ENCODE assay signal across 23 cellular contexts in genomic region chr6:168280899-168281245, GRCh38. TPM values are rescaled to one million over a fixed set of nuclear protein-coding genes. Genes with fewer than 3 reads are reported as not detected.
A peak's percentile ranks its signal among the peaks of the same experiment; 100 is the strongest.
DNase-seq lines count a peak whose midpoint lies in the region; ATAC-seq, FAIRE-seq and TF ChIP-seq lines count a peak whose summit lies in the region.
"Had no signal": no experiment of that assay in that cellular context is flagged by ENCODE, and none has a peak within 500 bp of the region (broad histone marks: within the 10 kb centered on the region; RNA-seq: fewer than 3 reads in every experiment).

No MANE protein-coding gene starts in this region.

- H3K4me2 ChIP-seq in HepG2 (ENCODE audit: low read depth, low read length) (no peak overlapping the region), neuronal stem cell (ENCODE audit: insufficient read depth, low read length, poor library complexity, severe bottlenecking) (no peak overlapping the region)
- H3K4me2 ChIP-seq: PC-9 had no signal

- H3K27ac ChIP-seq in HepG2 (ENCODE audit: extremely low read length, insufficient read depth, low read length) (no peak overlapping the region), neuronal stem cell (replicated peaks; ENCODE audit: low read length) (no peak overlapping the region)
- H3K27ac ChIP-seq: PC-9 had no signal

- H3K4me3 ChIP-seq in HepG2 (replicated peaks in 1 of 3; ENCODE audit: insufficient read depth in 1 of 3, low read depth in 2 of 3, low read length in 3 of 3) (no peak overlapping the region), neuronal stem cell (ENCODE audit: low read length in 2 of 2) (no peak overlapping the region)
- H3K4me3 ChIP-seq: PC-9 had no signal

- H3K36me3 Mint-ChIP-seq in activated T-helper 17 cell treated with anti-CD3 and anti-CD28 coated beads, Interleukin-2, amount 50 U/mL, for 72 hours (ENCODE audit: low read depth): no peaks in the 10 kb centered on the region
- H3K36me3 Mint-ChIP-seq: CD8-positive, alpha-beta T cell had no signal

- H3K4me3 Mint-ChIP-seq in activated T-helper 17 cell treated with anti-CD3 and anti-CD28 coated beads, Interleukin-2, amount 50 U/mL, for 72 hours: no peak overlapping the region
- H3K4me3 Mint-ChIP-seq: CD8-positive, alpha-beta T cell had no signal

- H2BK120ac ChIP-seq in neuronal stem cell (ENCODE audit: low read depth, low read length): no peak overlapping the region

- H3K79me2 ChIP-seq in HepG2 (ENCODE audit: insufficient read depth, low read length): no peaks in the 10 kb centered on the region

- H3K4me1 Mint-ChIP-seq in activated T-helper 17 cell treated with anti-CD3 and anti-CD28 coated beads, Interleukin-2, amount 50 U/mL, for 72 hours: peaks cover 10% of the 10 kb centered on the region

- no peak overlapping the region for H4K91ac ChIP-seq in neuronal stem cell (ENCODE audit: low read depth, low read length, poor library complexity)

- no peak overlapping the region for H3K14ac ChIP-seq in neuronal stem cell (ENCODE audit: low read length)

- no peak overlapping the region for H3K23ac ChIP-seq in neuronal stem cell (ENCODE audit: low read depth, low read length, poor library complexity)

- H3K27me3 Mint-ChIP-seq in activated T-helper 17 cell treated with anti-CD3 and anti-CD28 coated beads, Interleukin-2, amount 50 U/mL, for 72 hours: peaks cover 22% of the 10 kb centered on the region

- POLR2A ChIA-PET in HepG2 (lab: Yijun Ruan, JAX): no interaction called here

- H2BK15ac ChIP-seq in neuronal stem cell (ENCODE audit: low read length): no peak overlapping the region

- BruUV-seq in HepG2 (replicated peaks; lab: Mats Ljungman, UMichigan): no TSS peak

- H2AK5ac ChIP-seq in neuronal stem cell (ENCODE audit: low read depth, low read length): no peak overlapping the region

- H2AFZ ChIP-seq in HepG2 (ENCODE audit: low read length) (no peak overlapping the region), neuronal stem cell (ENCODE audit: low read length) (no peak overlapping the region)
- H2AFZ ChIP-seq: PC-9 had no signal

- TF ChIP-seq POLR2A in HepG2 (IDR thresholded peaks at IDR 0.05; ENCODE audit: insufficient read depth in 1 of 2, low read depth in 2 of 2, low read length in 2 of 2): no peak

- no peaks in the 10 kb centered on the region for H4K20me1 ChIP-seq in HepG2 (ENCODE audit: insufficient read depth, low read length)

- H3K27ac Mint-ChIP-seq in activated T-helper 17 cell treated with anti-CD3 and anti-CD28 coated beads, Interleukin-2, amount 50 U/mL, for 72 hours: peak overlapping the region; percentile 65
- H3K27ac Mint-ChIP-seq: CD8-positive, alpha-beta T cell had no signal

- in situ Hi-C loops in Caki2 (cut with HindIII; ENCODE audit: low pct_unique_long_range_greater_than_20kb, low sequenced_read_pairs): no loop called here
- in situ Hi-C loops in HepG2 (cut with HindIII; ENCODE audit: extremely low pct_ligation_motif_present, low pct_unique_long_range_greater_than_20kb): no loop called here

- ATAC-seq in activated T-helper 17 cell treated with anti-CD3 and anti-CD28 coated beads, Interleukin-2, amount 50 U/mL, for 72 hours (replicated peaks): no peak
- no peak for ATAC-seq in HepG2
- ATAC-seq in HG02610 (IDR thresholded peaks at IDR 0.05; ENCODE audit: unreplicated experiment): no peak
- ATAC-seq: CD8-positive, alpha-beta T cell had no signal

- no peak for TF ChIP-seq EP300 in HepG2 (IDR thresholded peaks at IDR 0.05; ENCODE audit: low read depth in 2 of 2, low read length in 2 of 2)
- TF ChIP-seq EP300 in HepG2 (CRISPR knock-in tag; IDR thresholded peaks at IDR 0.05; ENCODE audit: borderline replicate concordance): no peak

- no peak overlapping the region for H4K8ac ChIP-seq in neuronal stem cell (ENCODE audit: low read depth, low read length)

- TF ChIP-seq RAD21 in HepG2 (CRISPR knock-in tag; IDR thresholded peaks at IDR 0.05): no peak

- H3K27me3 ChIP-seq in HepG2 (ENCODE audit: control insufficient read depth in 1 of 2, insufficient read depth in 2 of 2, low read length in 2 of 2) (no peaks in the 10 kb centered on the region), neuronal stem cell (ENCODE audit: control insufficient read depth in 3 of 3, insufficient read depth in 3 of 3, low read depth in 1 of 3, low read length in 3 of 3) (no peaks in the 10 kb centered on the region)

- DNase-seq in Caki2 (ENCODE audit: low read depth) (peak; percentile 38), HepG2 (ENCODE audit: low spot score) (no peak), neuronal stem cell (ENCODE audit: low spot score) (no peak), iPS-NIHi11 (ENCODE audit: low spot score) (no peak), DMS153 (lab: John Stamatoyannopoulos, UW) (no peak), NCI-H524 (lab: John Stamatoyannopoulos, UW) (no peak)
- DNase-seq: C1 segment of cervical spinal cord; CD8-positive, alpha-beta T cell; EL; GF-D8; KG1; NCI-H1105 treated with DMSO at 0.1 percent for 48 hours; NCI-H1694; NCI-H2081 treated with DMSO at 0.1 percent for 48 hours; NCI-H446 treated with DMSO at 0.1 percent for 48 hours; NCI-H69; PC-9; RPMI8226; SHP77 had no signal

- H2BK5ac ChIP-seq in neuronal stem cell (ENCODE audit: low read length): no peak overlapping the region

- peak overlapping the region; percentile 31 for H2BK12ac ChIP-seq in neuronal stem cell (ENCODE audit: low read length)

- H3K4me1 ChIP-seq in HepG2 (ENCODE audit: insufficient read depth, low read length) (peaks cover 56% of the 10 kb centered on the region), neuronal stem cell (ENCODE audit: control insufficient read depth in 2 of 2, insufficient read depth in 1 of 2, low read depth in 1 of 2, low read length in 2 of 2) (no peaks in the 10 kb centered on the region)

- H3K4ac ChIP-seq in neuronal stem cell (ENCODE audit: low read length): no peak overlapping the region

- no peak overlapping the region for H3K9ac ChIP-seq in HepG2 (ENCODE audit: insufficient read depth, low read depth, low read length)
- H3K9ac ChIP-seq in neuronal stem cell (ENCODE audit: low read depth, low read length, poor library complexity): no peak overlapping the region

- FAIRE-seq in HepG2 (lab: Jason Lieb, UNC): no peak
- FAIRE-seq: D721Med, H54 had no signal

- no peak overlapping the region for H3K18ac ChIP-seq in neuronal stem cell (ENCODE audit: low read length)

- CTCF ChIA-PET in HepG2 (lab: Yijun Ruan, JAX; ENCODE audit: low intra/inter-chr PET ratio, low total read pairs): no interaction called here

- peaks cover 5% of the 10 kb centered on the region for H3K9me3 Mint-ChIP-seq in activated T-helper 17 cell treated with anti-CD3 and anti-CD28 coated beads, Interleukin-2, amount 50 U/mL, for 72 hours
- H3K9me3 Mint-ChIP-seq: CD8-positive, alpha-beta T cell had no signal

- H3K9me3 ChIP-seq in HepG2 (ENCODE audit: low read length) (no peaks in the 10 kb centered on the region), neuronal stem cell (replicated peaks in 1 of 2; ENCODE audit: control insufficient read depth in 2 of 2, insufficient read depth in 1 of 2, low read depth in 1 of 2, low read length in 2 of 2) (peaks cover 0 to 2% of the 10 kb centered on the region in 2 donors)

- H3K36me3 ChIP-seq in HepG2 (replicated peaks in 1 of 2; ENCODE audit: control insufficient read depth in 1 of 2, insufficient read depth in 2 of 2, low read length in 2 of 2) (no peaks in the 10 kb centered on the region), neuronal stem cell (replicated peaks in 1 of 2; ENCODE audit: control insufficient read depth in 2 of 2, insufficient read depth in 2 of 2, low read length in 2 of 2) (no peaks in the 10 kb centered on the region)

- WGBS in HepG2 (ENCODE audit: low lambda C conversion rate): 78% methylated on average over 11 of the region's 13 CpGs
- WGBS in neuronal stem cell (ENCODE audit: extremely low coverage in 2 of 2, insufficient read length in 2 of 2, insufficient replicate concordance in 1 of 2), 2 donors: no CpG with 5 or more reads among the region's 13 CpGs

- no peaks in the 10 kb centered on the region for H3K79me1 ChIP-seq in neuronal stem cell (ENCODE audit: low read depth, low read length)

- intact Hi-C loops in HepG2 (cut with micrococcal nuclease; ENCODE audit: unreplicated experiment): no loop called here

- no peak for TF ChIP-seq CTCF in HepG2 (CRISPR knock-in tag; IDR thresholded peaks at IDR 0.05)

TF ChIP-seq in HepG2, 621 proteins besides CTCF, POLR2A, EP300 and RAD21 (continues in another document):
- no peak for TF ChIP-seq CENPT (CRISPR knock-in tag; IDR thresholded peaks at IDR 0.05; ENCODE audit: low read depth)

RNA-seq across cellular contexts. Expression of gene DACT2, which starts 38.7 kb away (rescaled TPM):
- total RNA-seq in Caki2 (2014; rRNA removed; shearing (Covaris generic); ENCODE audit: low replicate concordance): not detected in 2 replicates
- under 1 TPM in 1 of 2 donors, not detected in 1; 0.13 TPM for total RNA-seq in activated T-helper 17 cell treated with anti-CD3 and anti-CD28 coated beads, Interleukin-2, amount 50 U/mL, for 72 hours
- total RNA-seq in HepG2 (2016; rRNA removed; fragmentation: Illumina TruSeq; extraction: Trizol): not detected in 2 replicates
- not detected in 2 replicates for total RNA-seq in HepG2 (2016; cell fraction: cytosol; rRNA removed; fragmentation: Illumina TruSeq; extraction: Trizol; ENCODE audit: low read depth)
- total RNA-seq in HepG2 (2016; cell fraction: insoluble cytoplasmic fraction; rRNA removed; fragmentation: Illumina TruSeq; extraction: Trizol): not detected in 2 replicates
- not detected in 2 replicates for total RNA-seq in HepG2 (2016; cell fraction: membrane; rRNA removed; fragmentation: Illumina TruSeq; extraction: Trizol)
- not detected in 2 replicates for total RNA-seq in HepG2 (2016; cell fraction: nucleus; rRNA removed; fragmentation: Illumina TruSeq; extraction: Trizol)
- polyA plus RNA-seq in HepG2 (2011; rRNA removed): 0.10 and 0.15 TPM in 2 replicates
- polyA plus RNA-seq in HepG2 (2011; cell fraction: cytosol; rRNA removed): 0.12 and 0.23 TPM in 2 replicates
- 0.23 and 0.45 TPM in 2 replicates for polyA plus RNA-seq in HepG2 (2011; cell fraction: nucleus; rRNA removed)
- polyA plus RNA-seq in HepG2 (2012): not detected in 2 replicates
- polyA plus RNA-seq in HepG2 (2016; cell fraction: cytosol; fragmentation: Illumina TruSeq; extraction: Trizol; ENCODE audit: low read depth): not detected in 2 replicates
- polyA plus RNA-seq in HepG2 (2016; cell fraction: insoluble cytoplasmic fraction; fragmentation: Illumina TruSeq; extraction: Trizol; ENCODE audit: low read depth): not detected in 2 replicates
- polyA plus RNA-seq in HepG2 (2016; cell fraction: membrane; fragmentation: Illumina TruSeq; extraction: Trizol; ENCODE audit: low read depth): not detected in 2 replicates
- not detected in 2 replicates for polyA plus RNA-seq in HepG2 (2016; cell fraction: nucleus; fragmentation: Illumina TruSeq; extraction: Trizol; ENCODE audit: insufficient read depth, low read depth)
- polyA minus RNA-seq in HepG2 (2011; rRNA and poly(A)+ RNA removed; ENCODE audit: low replicate concordance): 0.26 TPM in 1 of 2 replicates, not detected in the other
- polyA minus RNA-seq in HepG2 (2011; cell fraction: cytosol; rRNA and poly(A)+ RNA removed): 0.26 and 0.30 TPM in 2 replicates
- 0.25 TPM in 1 of 2 replicates, not detected in the other for polyA minus RNA-seq in HepG2 (2011; cell fraction: nucleus; rRNA and poly(A)+ RNA removed)
- 0.46 TPM for polyA plus RNA-seq in neuronal stem cell (2013, experiment 1 of 2)
- 0.51 TPM for polyA plus RNA-seq in neuronal stem cell (2013, experiment 2 of 2)
- total RNA-seq: CD8-positive, alpha-beta T cell; PC-9 had no signal
